ENCODE assay signal across 9 cellular contexts in genomic region chr4:186297013-186297645, GRCh38. TPM values are rescaled to one million over a fixed set of nuclear protein-coding genes. Genes with fewer than 3 reads are reported as not detected.
DNase-seq lines count a peak whose midpoint lies in the region; ATAC-seq, FAIRE-seq and TF ChIP-seq lines count a peak whose summit lies in the region.
"Had no signal": no experiment of that assay in that cellular context is flagged by ENCODE, and none has a peak within 500 bp of the region (broad histone marks: within the 10 kb centered on the region; RNA-seq: fewer than 3 reads in every experiment).

No MANE protein-coding gene starts in this region.

- H3K9ac ChIP-seq in OCI-LY3 (ENCODE audit: low read length) (no peak overlapping the region), neural cell (ENCODE audit: low read length) (no peak overlapping the region)

- H3K4me3 ChIP-seq in OCI-LY3 (ENCODE audit: low read length): no peak overlapping the region
- H3K4me3 ChIP-seq in neural cell (ENCODE audit: low read length): no peak overlapping the region

- POLR2A ChIA-PET in HEK293T (lab: Yijun Ruan, JAX): no interaction called here
- POLR2A ChIA-PET in activated CD4-positive, alpha-beta T cell treated with anti-CD3 and anti-CD28 coated beads, Interleukin-2, amount 10 ng/mL, durations not matched to agents 7 days and 5 days (lab: Charles Lee): no interaction called here

- peak; percentile 92 for TF ChIP-seq RAD21 in neural cell (conservative IDR thresholded peaks at IDR 0.05)

- H3K36me3 Mint-ChIP-seq in activated CD4-positive, alpha-beta T cell treated with anti-CD3 and anti-CD28 coated beads, Interleukin-2, amount 10 ng/mL, durations not matched to agents 7 days and 5 days (ENCODE audit: low read depth): no peaks in the 10 kb centered on the region

- no peaks in the 10 kb centered on the region for H3F3A ChIP-seq in neural cell (ENCODE audit: insufficient read depth, low read length, poor library complexity, severe bottlenecking)

- CTCF ChIA-PET in HEK293T (lab: Yijun Ruan, JAX): interaction anchor here (0.8 to 2.4 kb wide), 2 partner anchors 9 to 290 kb away, joined by 3 to 11 read pairs; no protein-coding TSS in a partner anchor
- CTCF ChIA-PET in activated CD4-positive, alpha-beta T cell treated with anti-CD3 and anti-CD28 coated beads, Interleukin-2, amount 10 ng/mL, durations not matched to agents 7 days and 5 days (lab: Charles Lee): interaction anchor here (1.2 kb wide), 1 partner anchor 11 kb away, joined by 5 read pairs; no protein-coding TSS in a partner anchor

- H3K9me3 Mint-ChIP-seq in activated CD4-positive, alpha-beta T cell treated with anti-CD3 and anti-CD28 coated beads, Interleukin-2, amount 10 ng/mL, durations not matched to agents 7 days and 5 days: no peaks in the 10 kb centered on the region
- H3K9me3 Mint-ChIP-seq: activated B cell treated with CpG ODN at 0.5 μM for 24 hours had no signal

- H3K27ac ChIP-seq in OCI-LY3 (ENCODE audit: low read length) (no peak overlapping the region), neural cell (ENCODE audit: low read length) (no peak overlapping the region)

- H3K27me3 ChIP-seq in OCI-LY3 (ENCODE audit: low read depth, low read length): no peaks in the 10 kb centered on the region
- no peaks in the 10 kb centered on the region for H3K27me3 ChIP-seq in neural cell (ENCODE audit: insufficient read depth, low read depth, low read length)

- no peaks in the 10 kb centered on the region for H3K79me2 ChIP-seq in OCI-LY3 (ENCODE audit: low read length)
- H3K79me2 ChIP-seq in neural cell (replicated peaks; ENCODE audit: insufficient read depth, low read length): no peaks in the 10 kb centered on the region

- H2AFZ ChIP-seq in OCI-LY3 (ENCODE audit: low read depth, low read length) (no peak overlapping the region), neural cell (ENCODE audit: low read depth, low read length) (no peak overlapping the region)

- H3K4me2 ChIP-seq in OCI-LY3 (ENCODE audit: low read length) (no peak overlapping the region), neural cell (ENCODE audit: low read length) (no peak overlapping the region)

- TF ChIP-seq CTCF in OCI-LY3 (IDR thresholded peaks at IDR 0.05; ENCODE audit: low read depth, low read length) (peak; percentile 42; the same call in 1 of the 2 replicates), neural cell (IDR thresholded peaks at IDR 0.05; ENCODE audit: poor library complexity, severe bottlenecking) (peak; percentile 86)

- H4K20me1 ChIP-seq in OCI-LY3 (ENCODE audit: insufficient read depth, low read length) (no peaks in the 10 kb centered on the region), neural cell (ENCODE audit: insufficient read depth) (no peaks in the 10 kb centered on the region)

- H3K9me3 ChIP-seq in OCI-LY3 (ENCODE audit: insufficient read depth, low read length): no peaks in the 10 kb centered on the region
- H3K9me3 ChIP-seq in neural cell (ENCODE audit: low read length): no peaks in the 10 kb centered on the region

- H3K36me3 ChIP-seq in OCI-LY3 (replicated peaks; ENCODE audit: low read depth, low read length) (no peaks in the 10 kb centered on the region), neural cell (ENCODE audit: insufficient read depth, low read length) (no peaks in the 10 kb centered on the region)

- no peaks in the 10 kb centered on the region for H3K9me2 ChIP-seq in neural cell (ENCODE audit: insufficient read depth, low read length)

- TF ChIP-seq EP300 in neural cell (conservative IDR thresholded peaks at IDR 0.05; ENCODE audit: poor library complexity, severe bottlenecking): no peak

- H3K4me1 ChIP-seq in OCI-LY3 (ENCODE audit: low read length): no peaks in the 10 kb centered on the region

- DNase-seq in DMS153 (lab: John Stamatoyannopoulos, UW) (peak; percentile 54), HEK293T (ENCODE audit: extremely low spot score) (peak; percentile 10)
- no peak for DNase-seq in activated CD4-positive, alpha-beta T cell treated with anti-CD3 and anti-CD28 coated beads, Interleukin-2, amount 10 ng/mL, durations not matched to agents 7 days and 5 days
- DNase-seq: activated B cell treated with CpG ODN at 0.5 μM for 24 hours had no signal

- ATAC-seq in GM21825 (IDR thresholded peaks at IDR 0.05; ENCODE audit: unreplicated experiment): no peak
- ATAC-seq in HG02884 (IDR thresholded peaks at IDR 0.05; ENCODE audit: unreplicated experiment): no peak

- FAIRE-seq in endometrium (lab: Jason Lieb, UNC): peak; percentile 82

- H3K27ac Mint-ChIP-seq in activated CD4-positive, alpha-beta T cell treated with anti-CD3 and anti-CD28 coated beads, Interleukin-2, amount 10 ng/mL, durations not matched to agents 7 days and 5 days: no peak overlapping the region
- H3K27ac Mint-ChIP-seq: activated B cell treated with CpG ODN at 0.5 μM for 24 hours had no signal

- no peak overlapping the region for H3K4me3 Mint-ChIP-seq in activated CD4-positive, alpha-beta T cell treated with anti-CD3 and anti-CD28 coated beads, Interleukin-2, amount 10 ng/mL, durations not matched to agents 7 days and 5 days
- H3K4me3 Mint-ChIP-seq: activated B cell treated with CpG ODN at 0.5 μM for 24 hours had no signal

- no peaks in the 10 kb centered on the region for H3K4me1 Mint-ChIP-seq in activated CD4-positive, alpha-beta T cell treated with anti-CD3 and anti-CD28 coated beads, Interleukin-2, amount 10 ng/mL, durations not matched to agents 7 days and 5 days
- H3K4me1 Mint-ChIP-seq: activated B cell treated with CpG ODN at 0.5 μM for 24 hours had no signal

- peaks cover 16% of the 10 kb centered on the region for H3K27me3 Mint-ChIP-seq in activated CD4-positive, alpha-beta T cell treated with anti-CD3 and anti-CD28 coated beads, Interleukin-2, amount 10 ng/mL, durations not matched to agents 7 days and 5 days

TF ChIP-seq in HEK293T, 16 proteins besides CTCF, POLR2A, EP300 and RAD21:
- TF ChIP-seq CTBP1 (IDR thresholded peaks at IDR 0.05; ENCODE audit: borderline replicate concordance) (no peak), NFRKB (IDR thresholded peaks at IDR 0.05) (no peak), ELF4 (IDR thresholded peaks at IDR 0.05) (no peak), FOXM1 (IDR thresholded peaks at IDR 0.05; ENCODE audit: borderline replicate concordance) (no peak), PKNOX1 (IDR thresholded peaks at IDR 0.05) (no peak), L3MBTL2 (conservative IDR thresholded peaks at IDR 0.05) (no peak), SUZ12 (IDR thresholded peaks at IDR 0.05) (no peak), ZNF384 (IDR thresholded peaks at IDR 0.05) (no peak), LEF1 (IDR thresholded peaks at IDR 0.05; ENCODE audit: borderline replicate concordance) (no peak), FOXA1 (IDR thresholded peaks at IDR 0.05) (no peak), SP1 (IDR thresholded peaks at IDR 0.05) (no peak), ARNT (IDR thresholded peaks at IDR 0.05) (no peak)
TF ChIP-seq in HEK293T: peak in this region for 0.

TF ChIP-seq in neural cell, 6 proteins besides CTCF, POLR2A, EP300 and RAD21:
- TF ChIP-seq SMC3 (conservative IDR thresholded peaks at IDR 0.05; ENCODE audit: poor library complexity) (peak; percentile 92), REST (IDR thresholded peaks at IDR 0.05; ENCODE audit: borderline replicate concordance) (no peak)

RNA-seq across cellular contexts. Expression of gene F11, which starts 31.1 kb away (rescaled TPM):
- not detected in 2 replicates for polyA plus RNA-seq in neural cell
- not detected in 2 replicates for polyA minus RNA-seq in neural cell
- not detected for total RNA-seq in activated CD4-positive, alpha-beta T cell treated with anti-CD3 and anti-CD28 coated beads, Interleukin-2, amount 10 ng/mL, durations not matched to agents 7 days and 5 days
- total RNA-seq: activated B cell treated with CpG ODN at 0.5 μM for 24 hours had no signal
